25 cellular contexts compared by ENCODE assay signal in genomic region chr4:1195894-1196401, GRCh38. TPM values are rescaled to one million over a fixed set of nuclear protein-coding genes. Genes with fewer than 3 reads are reported as not detected.
DNase-seq lines count a peak whose midpoint lies in the region; FAIRE-seq and TF ChIP-seq lines count a peak whose summit lies in the region.
"Had no signal": no experiment of that assay in that cellular context is flagged by ENCODE, and none has a peak within 500 bp of the region (broad histone marks: within the 10 kb centered on the region; RNA-seq: fewer than 3 reads in every experiment).

No MANE protein-coding gene starts in this region.

- H3K9me3 Mint-ChIP-seq in MCF 10A (ENCODE audit: unreplicated experiment), result no peaks in the 10 kb centered on the region
- no peaks in the 10 kb centered on the region for H3K9me3 Mint-ChIP-seq in endodermal cell
- H3K9me3 Mint-ChIP-seq: activated CD4-positive, alpha-beta T cell treated with anti-CD3 and anti-CD28 coated beads, Interleukin-2, amount 10 ng/mL, durations not matched to agents 24 days and 14 days; activated T-helper 2 cell treated with anti-CD3 and anti-CD28 coated beads, Interferon-gamma antibody, Interleukin-2, Interleukin-4, amounts not matched to agents 10 μg/mL and 5 μg/mL and 100 μg/mL, durations not matched to agents 14 hours and 24 hours and 36 hours; CD4-positive, CD25-positive, alpha-beta regulatory T cell had no signal

- H4K20me1 ChIP-seq in mammary epithelial cell (ENCODE audit: insufficient read depth, low read length), result peaks cover 3% of the 10 kb centered on the region

- BruUV-seq in MCF 10A (replicated peaks; lab: Mats Ljungman, UMichigan) (no TSS peak), mammary epithelial cell (replicated peaks; lab: Mats Ljungman, UMichigan) (no TSS peak)

- CTCF ChIA-PET in MCF 10A (lab: Yijun Ruan, JAX) (no interaction called here), mammary epithelial cell (lab: Charles Lee; ENCODE audit: low non-redundant PET) (no interaction called here), HEK293T (lab: Yijun Ruan, JAX) (no interaction called here)

- H3K9me3 ChIP-seq in mammary epithelial cell (replicated peaks; ENCODE audit: insufficient read depth, low read length) (no peaks in the 10 kb centered on the region), endodermal cell (ENCODE audit: control insufficient read depth, low read length) (no peaks in the 10 kb centered on the region)
- H3K9me3 ChIP-seq: body of pancreas, gastroesophageal sphincter had no signal

- H3K4me2 ChIP-seq in mammary epithelial cell (ENCODE audit: insufficient read depth, low read depth, low read length), result no peak overlapping the region

- H3K4me1 Mint-ChIP-seq in MCF 10A (ENCODE audit: insufficient read depth, unreplicated experiment), result peaks cover 18% of the 10 kb centered on the region
- no peaks in the 10 kb centered on the region for H3K4me1 Mint-ChIP-seq in endodermal cell
- H3K4me1 Mint-ChIP-seq: nephron progenitor cell had no signal

- DNase-seq in MCF 10A (ENCODE audit: unreplicated experiment) (no peak), mammary epithelial cell (no peak), GM12891 (ENCODE audit: insufficient read length, low spot score) (peak; percentile 8), coronary artery (ENCODE audit: low spot score) (peak; percentile 58), posterior vena cava (ENCODE audit: low spot score) (peak; percentile 73), HEK293T (ENCODE audit: extremely low spot score) (no peak), endodermal cell (no peak)
- no peak for DNase-seq in activated CD4-positive, CD25-positive, alpha-beta regulatory T cell treated with anti-CD3 and anti-CD28 coated beads, Interleukin-2, amount 50 U/mL, for 72 hours
- DNase-seq: activated CD4-positive, alpha-beta T cell treated with anti-CD3 and anti-CD28 coated beads, Interleukin-2, amount 10 ng/mL, durations not matched to agents 24 days and 14 days; CD4-positive, CD25-positive, alpha-beta regulatory T cell; GDM1; kidney glomerular epithelial cell; midbrain; NCI-H1092 treated with DMSO at 0.1 percent for 48 hours; NCI-H1930; NCI-H226; NCI-H82; nephron progenitor cell; SHP77 had no signal

- H3K4me3 ChIP-seq in mammary epithelial cell (replicated peaks in 1 of 3; ENCODE audit: insufficient read depth in 1 of 3, low read depth in 2 of 3, low read length in 3 of 3) (no peak overlapping the region), coronary artery (no peak overlapping the region), endodermal cell (ENCODE audit: low read length) (no peak overlapping the region)
- H3K4me3 ChIP-seq: body of pancreas, gastroesophageal sphincter had no signal

- H3K27ac Mint-ChIP-seq in MCF 10A (ENCODE audit: low read depth, unreplicated experiment) (peak overlapping the region; percentile 35), endodermal cell (no peak overlapping the region)
- H3K27ac Mint-ChIP-seq: activated CD4-positive, alpha-beta T cell treated with anti-CD3 and anti-CD28 coated beads, Interleukin-2, amount 10 ng/mL, durations not matched to agents 24 days and 14 days; CD4-positive, CD25-positive, alpha-beta regulatory T cell; nephron progenitor cell had no signal

- no peak for TF ChIP-seq CTCF in MCF 10A (IDR thresholded peaks at IDR 0.05; ENCODE audit: unreplicated experiment)
- no peak for TF ChIP-seq CTCF in mammary epithelial cell (conservative IDR thresholded peaks at IDR 0.05 in 1 of 2, IDR thresholded peaks at IDR 0.05 in 1 of 2; ENCODE audit: extremely low read depth in 1 of 2, insufficient read depth in 1 of 2, low read depth in 1 of 2, low read length in 2 of 2)
- TF ChIP-seq CTCF in coronary artery (IDR thresholded peaks at IDR 0.05), result no peak
- TF ChIP-seq CTCF in endodermal cell (conservative IDR thresholded peaks at IDR 0.05), result no peak

- FAIRE-seq in GM12891 (lab: Jason Lieb, UNC), result no peak
- FAIRE-seq: colon, HTR-8/SVneo, TTC549 had no signal

- no peak overlapping the region for H3K27ac ChIP-seq in mammary epithelial cell (ENCODE audit: insufficient read depth, low read depth, low read length)
- no peak overlapping the region for H3K27ac ChIP-seq in coronary artery
- H3K27ac ChIP-seq in endodermal cell (ENCODE audit: low read depth, low read length), result no peak overlapping the region
- H3K27ac ChIP-seq: body of pancreas had no signal

- in situ Hi-C loops in mammary epithelial cell (cut with MboI; ENCODE audit: low sequenced_read_pairs in 2 of 2), result no loop called here

- H3K27me3 Mint-ChIP-seq in MCF 10A (ENCODE audit: insufficient read depth, unreplicated experiment) (peaks cover 16% of the 10 kb centered on the region), endodermal cell (ENCODE audit: insufficient read depth) (no peaks in the 10 kb centered on the region)
- H3K27me3 Mint-ChIP-seq: activated CD4-positive, alpha-beta T cell treated with anti-CD3 and anti-CD28 coated beads, Interleukin-2, amount 10 ng/mL, durations not matched to agents 24 days and 14 days; CD4-positive, CD25-positive, alpha-beta regulatory T cell had no signal

- H3K4me1 ChIP-seq in mammary epithelial cell (ENCODE audit: insufficient read depth, low read length), result peaks cover 24% of the 10 kb centered on the region
- H3K4me1 ChIP-seq in endodermal cell (ENCODE audit: control insufficient read depth, insufficient read depth, low read length), result no peaks in the 10 kb centered on the region

- no peak for TF ChIP-seq POLR2A in GM12891 (IDR thresholded peaks at IDR 0.05; ENCODE audit: low read depth, low read length)

- POLR2A ChIA-PET in MCF 10A (lab: Yijun Ruan, JAX) (no interaction called here), HEK293T (lab: Yijun Ruan, JAX) (no interaction called here)

- H3K36me3 ChIP-seq in mammary epithelial cell (ENCODE audit: insufficient read depth, low read length), result no peaks in the 10 kb centered on the region
- H3K36me3 ChIP-seq in endodermal cell (ENCODE audit: control insufficient read depth, insufficient read depth, low read length), result no peaks in the 10 kb centered on the region
- H3K36me3 ChIP-seq: gastroesophageal sphincter had no signal

- WGBS in mammary epithelial cell (ENCODE audit: low coverage, missing lambda C conversion rate), result 81% methylated on average over 12 of the region's 16 CpGs
- 89 to 95% methylated on average over 8 to 16 of the region's 16 CpGs for WGBS in endodermal cell (ENCODE audit: insufficient coverage in 1 of 2, insufficient read length in 1 of 2), 2 experiments

- intact Hi-C loops in MCF 10A (cut with micrococcal nuclease) (no loop called here), mammary epithelial cell (cut with micrococcal nuclease) (no loop called here), posterior vena cava (cut with DNase I) (no loop called here)

- H3K9ac ChIP-seq in mammary epithelial cell (ENCODE audit: insufficient read depth, low read length), result no peak overlapping the region
- H3K9ac ChIP-seq in endodermal cell (ENCODE audit: extremely low read depth, low read length, poor library complexity, severe bottlenecking), result no peak overlapping the region

- no peaks in the 10 kb centered on the region for H3K79me2 ChIP-seq in mammary epithelial cell (ENCODE audit: insufficient read depth, low read length)

- dilution Hi-C loops in mammary epithelial cell (cut with HindIII; ENCODE audit: low sequenced_read_pairs), result no loop called here

- H2AFZ ChIP-seq in mammary epithelial cell (ENCODE audit: low read depth, low read length), result no peak overlapping the region

- no peak overlapping the region for H3K4me3 Mint-ChIP-seq in MCF 10A (ENCODE audit: unreplicated experiment)
- H3K4me3 Mint-ChIP-seq in endodermal cell, result no peak overlapping the region
- H3K4me3 Mint-ChIP-seq: activated CD4-positive, alpha-beta T cell treated with anti-CD3 and anti-CD28 coated beads, Interleukin-2, amount 10 ng/mL, durations not matched to agents 24 days and 14 days; nephron progenitor cell had no signal

- H3K27me3 ChIP-seq in mammary epithelial cell (ENCODE audit: insufficient read depth, low read length), result no peaks in the 10 kb centered on the region
- H3K27me3 ChIP-seq in endodermal cell (ENCODE audit: control insufficient read depth, insufficient read depth, low read length, poor library complexity, severe bottlenecking), result no peaks in the 10 kb centered on the region
- H3K27me3 ChIP-seq: body of pancreas, gastroesophageal sphincter had no signal

- H3K36me3 Mint-ChIP-seq in MCF 10A (ENCODE audit: insufficient read depth, unreplicated experiment) (no peaks in the 10 kb centered on the region), endodermal cell (ENCODE audit: low read depth) (no peaks in the 10 kb centered on the region)

TF ChIP-seq in GM12891, 5 proteins besides CTCF, POLR2A, EP300 and RAD21:
- TF ChIP-seq SPI1 (IDR thresholded peaks at IDR 0.05; ENCODE audit: low read depth, low read length), result no peak
- TF ChIP-seq PAX5 (IDR thresholded peaks at IDR 0.05; ENCODE audit: insufficient read depth, low read length, severe bottlenecking), result no peak
- TF ChIP-seq POU2F2 (IDR thresholded peaks at IDR 0.05; ENCODE audit: low read depth, low read length), result no peak
- no peak for TF ChIP-seq TAF1 (IDR thresholded peaks at IDR 0.05; ENCODE audit: low read depth, low read length)
- TF ChIP-seq POLR2AphosphoS5 (IDR thresholded peaks at IDR 0.05; ENCODE audit: low read depth, low read length), result no peak

TF ChIP-seq in HEK293T, 16 proteins besides CTCF, POLR2A, EP300 and RAD21:
- TF ChIP-seq NFRKB (IDR thresholded peaks at IDR 0.05) (no peak), PKNOX1 (IDR thresholded peaks at IDR 0.05) (no peak)
TF ChIP-seq in HEK293T: peak in this region for 0.

RNA-seq across cellular contexts. Expression of gene SPON2, which starts 23.6 kb away (rescaled TPM):
- 0.54 and 0.64 TPM in 2 replicates for total RNA-seq in MCF 10A (2022)
- 1 to 10 TPM in 1 of 2 donors, under 1 TPM in 1; 0.83 to 1.2 TPM for total RNA-seq in mammary epithelial cell
- polyA plus RNA-seq in mammary epithelial cell, result 0.11 TPM
- not detected for polyA minus RNA-seq in mammary epithelial cell
- polyA plus RNA-seq in GM12891 (2012; ENCODE audit: low read depth, missing spikeins), result 2.4 TPM
- 10 to 100 TPM; 18.1 to 63.3 TPM for total RNA-seq in posterior vena cava
- total RNA-seq in endodermal cell, result 1 to 10 TPM; 1.4 to 2.6 TPM
- polyA plus RNA-seq in endodermal cell (2013, experiment 1 of 2), result 8.4 TPM
- polyA plus RNA-seq in endodermal cell (2013, experiment 2 of 2), result 5.3 TPM

RNA-seq across cellular contexts. Expression of gene CTBP1, which starts 53.0 kb away (rescaled TPM):
- total RNA-seq in MCF 10A (2022), result 133 and 152 TPM in 2 replicates
- total RNA-seq in mammary epithelial cell, result 100 to 1,000 TPM; 127 to 237 TPM
- polyA plus RNA-seq in mammary epithelial cell, result 83.3 TPM
- 32.7 TPM for polyA minus RNA-seq in mammary epithelial cell
- 97.8 TPM for polyA plus RNA-seq in GM12891 (2012; ENCODE audit: low read depth, missing spikeins)
- 100 to 1,000 TPM; 109 to 113 TPM for total RNA-seq in posterior vena cava
- total RNA-seq in endodermal cell, result 100 to 1,000 TPM; 181 to 189 TPM
- 145 TPM for polyA plus RNA-seq in endodermal cell (2013, experiment 1 of 2)
- 147 TPM for polyA plus RNA-seq in endodermal cell (2013, experiment 2 of 2)

Comparison
In these comparisons a context has a peak if more than half of its experiments do, and no peak if none do; other contexts are left out.
1. DNase-seq: peak in GM12891 (single experiment), coronary artery (single experiment) and posterior vena cava (single experiment); none in MCF 10A (single experiment), mammary epithelial cell (single experiment), HEK293T (single experiment), activated CD4-positive, CD25-positive, alpha-beta regulatory T cell treated with anti-CD3 and anti-CD28 coated beads, Interleukin-2, amount 50 U/mL, for 72 hours (single experiment) and endodermal cell (single experiment).
2. RNA of gene SPON2, which starts 23.6 kb away (total RNA-seq): 18.1 to 63.3 TPM in posterior vena cava; 1.4 to 2.6 TPM in endodermal cell, 0.83 to 1.2 TPM in mammary epithelial cell and 0.54 to 0.64 TPM in MCF 10A; every median in the first group is over 4 times any median in the second.